15 cellular contexts compared by ENCODE assay signal in genomic region chr2:12498703-12499102, GRCh38.
DNase-seq lines count a peak whose midpoint lies in the region; ATAC-seq and TF ChIP-seq lines count a peak whose summit lies in the region.
"Had no signal": no experiment of that assay in that cellular context is flagged by ENCODE, and none has a peak within 500 bp of the region (broad histone marks: within the 10 kb centered on the region; RNA-seq: fewer than 3 reads in every experiment).

No MANE protein-coding gene starts in this region.

- peak overlapping the region; percentile 3 for H3K4me3 Mint-ChIP-seq in T-helper 2 cell treated with Interferon-gamma antibody and Interleukin-4, amounts not matched to agents 5 μg/mL and 100 μg/mL, for 36 hours
- H3K4me3 Mint-ChIP-seq: activated naive CD8-positive, alpha-beta T cell treated with anti-CD3 and anti-CD28 coated beads, Interleukin-2, amount 50 U/mL, for 24 hours had no signal

- ATAC-seq in GM18498 (IDR thresholded peaks at IDR 0.05; ENCODE audit: unreplicated experiment) = no peak
- ATAC-seq: activated naive CD8-positive, alpha-beta T cell treated with anti-CD3 and anti-CD28 coated beads, Interleukin-2, amount 50 U/mL, for 24 hours; mucosa of descending colon had no signal

- H2AFZ ChIP-seq in osteoblast (ENCODE audit: low read length) = peak overlapping the region; percentile 32

- H3K4me1 Mint-ChIP-seq in T-helper 2 cell treated with Interferon-gamma antibody and Interleukin-4, amounts not matched to agents 5 μg/mL and 100 μg/mL, for 36 hours (ENCODE audit: low read depth) = peaks cover 77% of the 10 kb centered on the region

- no peaks in the 10 kb centered on the region for H3K27me3 ChIP-seq in osteoblast (ENCODE audit: insufficient read depth, low read length)

- no peaks in the 10 kb centered on the region for H3K27me3 Mint-ChIP-seq in T-helper 2 cell treated with Interferon-gamma antibody and Interleukin-4, amounts not matched to agents 5 μg/mL and 100 μg/mL, for 36 hours (ENCODE audit: low read depth)
- H3K27me3 Mint-ChIP-seq: activated naive CD8-positive, alpha-beta T cell treated with anti-CD3 and anti-CD28 coated beads, Interleukin-2, amount 50 U/mL, for 24 hours had no signal

- H3K36me3 Mint-ChIP-seq in T-helper 2 cell treated with Interferon-gamma antibody and Interleukin-4, amounts not matched to agents 5 μg/mL and 100 μg/mL, for 36 hours (ENCODE audit: low read depth) = peaks cover 24% of the 10 kb centered on the region

- H3K9me3 ChIP-seq in osteoblast (ENCODE audit: low read depth, low read length) = no peaks in the 10 kb centered on the region
- H3K9me3 ChIP-seq: mucosa of descending colon had no signal

- H3K4me3 ChIP-seq in epithelial cell of esophagus (ENCODE audit: low read length) (no peak overlapping the region), osteoblast (ENCODE audit: insufficient read depth, low read length) (no peak overlapping the region)
- H3K4me3 ChIP-seq: mucosa of descending colon, skin epidermis had no signal

- TF ChIP-seq CTCF in epithelial cell of esophagus (IDR thresholded peaks at IDR 0.05; ENCODE audit: insufficient read depth, low read depth, low read length, missing control alignments) (no peak), osteoblast (IDR thresholded peaks at IDR 0.05; ENCODE audit: extremely low read depth, low read depth, low read length) (no peak)

- no peaks in the 10 kb centered on the region for H3K79me2 ChIP-seq in osteoblast (ENCODE audit: insufficient read depth, low read length)

- H3K4me2 ChIP-seq in osteoblast (ENCODE audit: insufficient read depth, low read length) = no peak overlapping the region

- no peaks in the 10 kb centered on the region for H3K36me3 ChIP-seq in osteoblast (ENCODE audit: insufficient read depth, low read length)

- peaks cover 13% of the 10 kb centered on the region for H3K4me1 ChIP-seq in osteoblast (ENCODE audit: insufficient read depth, low read length)

- H3K27ac ChIP-seq in osteoblast (ENCODE audit: low read depth, low read length) = peak overlapping the region; percentile 13
- H3K27ac ChIP-seq: HL-60 had no signal

- H3K9me3 Mint-ChIP-seq in T-helper 2 cell treated with Interferon-gamma antibody and Interleukin-4, amounts not matched to agents 5 μg/mL and 100 μg/mL, for 36 hours = peaks cover 16% of the 10 kb centered on the region

- DNase-seq in T-helper 2 cell treated with Interferon-gamma antibody and Interleukin-4, amounts not matched to agents 5 μg/mL and 100 μg/mL, for 36 hours (ENCODE audit: low spot score) = no peak
- no peak for DNase-seq in T-helper 2 cell
- peak; percentile 94 for DNase-seq in RPMI7951 (ENCODE audit: low read depth)
- DNase-seq in epithelial cell of esophagus (ENCODE audit: low read depth) = peak; percentile 50
- DNase-seq in osteoblast (ENCODE audit: insufficient read length, low spot score, missing footprints) = peak; percentile 67
- DNase-seq in SK-N-DZ (ENCODE audit: low spot score) = no peak
- no peak for DNase-seq in cerebellar cortex (ENCODE audit: low spot score)
- DNase-seq: activated naive CD8-positive, alpha-beta T cell treated with anti-CD3 and anti-CD28 coated beads, Interleukin-2, amount 50 U/mL, for 24 hours; effector CD4-positive, alpha-beta T cell; mucosa of descending colon; NCI-H510A treated with DMSO at 0.1 percent for 48 hours; trophoblast cell had no signal

- peak overlapping the region; percentile 12 for H3K27ac Mint-ChIP-seq in T-helper 2 cell treated with Interferon-gamma antibody and Interleukin-4, amounts not matched to agents 5 μg/mL and 100 μg/mL, for 36 hours

- H4K20me1 ChIP-seq in osteoblast (ENCODE audit: insufficient read depth, low read length) = no peaks in the 10 kb centered on the region

Comparison
In these comparisons a context has a peak if more than half of its experiments do, and no peak if none do; other contexts are left out.
1. DNase-seq: peak in RPMI7951 (single experiment), epithelial cell of esophagus (single experiment) and osteoblast (single experiment); none in T-helper 2 cell treated with Interferon-gamma antibody and Interleukin-4, amounts not matched to agents 5 μg/mL and 100 μg/mL, for 36 hours (single experiment), T-helper 2 cell (0 of 5), SK-N-DZ (single experiment) and cerebellar cortex (single experiment).